20 cellular contexts compared by ENCODE assay signal in genomic region chr3:190193210-190193609, GRCh38.
DNase-seq lines count a peak whose midpoint lies in the region; ATAC-seq, FAIRE-seq and TF ChIP-seq lines count a peak whose summit lies in the region.
"Had no signal": no experiment of that assay in that cellular context is flagged by ENCODE, and none has a peak within 500 bp of the region (broad histone marks: within the 10 kb centered on the region; RNA-seq: fewer than 3 reads in every experiment).

No MANE protein-coding gene starts in this region.

- CTCF ChIA-PET in A549 (lab: Yijun Ruan, JAX) (interaction anchor here (0.8 to 1.5 kb wide), 3 partner anchors 10 to 176 kb away, joined by 3 read pairs; no protein-coding TSS in a partner anchor), PC-3 (lab: Charles Lee) (no interaction called here)

- no peak for TF ChIP-seq POLR2A in A549 (IDR thresholded peaks at IDR 0.05; ENCODE audit: low read length)

- H3K4me1 Mint-ChIP-seq in stimulated activated memory B cell treated with anti-CD40 and anti-IgM and Interleukin-4, amounts not matched to agents 10 μg/mL and 1 μg/mL and 100 μg/mL, for 72 hours, result no peaks in the 10 kb centered on the region
- H3K4me1 Mint-ChIP-seq: CD14-positive monocyte had no signal

- H3K27ac Mint-ChIP-seq in stimulated activated memory B cell treated with anti-CD40 and anti-IgM and Interleukin-4, amounts not matched to agents 10 μg/mL and 1 μg/mL and 100 μg/mL, for 72 hours, result no peak overlapping the region
- H3K27ac Mint-ChIP-seq: CD14-positive monocyte had no signal

- H3K4me1 ChIP-seq in A549 (peaks cover 52% of the 10 kb centered on the region), PC-3 (ENCODE audit: insufficient read depth, low read length) (peaks cover 19% of the 10 kb centered on the region), hepatocyte (ENCODE audit: insufficient read depth) (peaks cover 5% of the 10 kb centered on the region)

- H3K4me2 ChIP-seq in A549 (peak overlapping the region; percentile 3; the same call in 1 of the 3 replicates), PC-3 (ENCODE audit: low read length) (0 out of 2 replicates have a peak overlapping the region, but pooled peaks have one; percentile 1), hepatocyte (peak overlapping the region; percentile 7)
- H3K4me2 ChIP-seq: KMS-11, PC-9 had no signal

- intact Hi-C loops in PC-3 (cut with micrococcal nuclease), result no loop called here

- no peak for TF ChIP-seq EP300 in A549 (IDR thresholded peaks at IDR 0.05)

- H3K9me3 Mint-ChIP-seq in stimulated activated memory B cell treated with anti-CD40 and anti-IgM and Interleukin-4, amounts not matched to agents 10 μg/mL and 1 μg/mL and 100 μg/mL, for 72 hours, result no peaks in the 10 kb centered on the region
- H3K9me3 Mint-ChIP-seq: HFFc6 had no signal

- H3K9me2 ChIP-seq in PC-3 (replicated peaks; ENCODE audit: low read length), result no peaks in the 10 kb centered on the region
- H3K9me2 ChIP-seq in hepatocyte (replicated peaks; ENCODE audit: insufficient read depth), result no peaks in the 10 kb centered on the region

- no peaks in the 10 kb centered on the region for H3K36me3 ChIP-seq in PC-3 (ENCODE audit: low read depth, low read length)
- no peaks in the 10 kb centered on the region for H3K36me3 ChIP-seq in hepatocyte (replicated peaks; ENCODE audit: insufficient read depth, low read depth)

- FAIRE-seq in A549 (lab: Jason Lieb, UNC), result no peak

- TF ChIP-seq CTCF in A549 (IDR thresholded peaks at IDR 0.05), result no peak
- TF ChIP-seq CTCF in PC-3 (conservative IDR thresholded peaks at IDR 0.05; ENCODE audit: low read depth, low read length), result no peak
- TF ChIP-seq CTCF in hepatocyte (IDR thresholded peaks at IDR 0.05; ENCODE audit: poor library complexity), result no peak

- H2AFZ ChIP-seq in PC-3 (ENCODE audit: low read length), result peak overlapping the region; percentile 27; the same call in 1 of the 2 replicates
- H2AFZ ChIP-seq in hepatocyte, result no peak overlapping the region
- H2AFZ ChIP-seq: PC-9 had no signal

- no peaks in the 10 kb centered on the region for H3K9me3 ChIP-seq in A549
- H3K9me3 ChIP-seq in PC-3 (ENCODE audit: low read length), result no peaks in the 10 kb centered on the region
- H3K9me3 ChIP-seq in hepatocyte (ENCODE audit: low read depth), result no peaks in the 10 kb centered on the region

- no TSS peak for BruUV-seq in PC-3 (replicated peaks; lab: Mats Ljungman, UMichigan)

- no peaks in the 10 kb centered on the region for H3K36me3 Mint-ChIP-seq in stimulated activated memory B cell treated with anti-CD40 and anti-IgM and Interleukin-4, amounts not matched to agents 10 μg/mL and 1 μg/mL and 100 μg/mL, for 72 hours
- H3K36me3 Mint-ChIP-seq: CD14-positive monocyte had no signal

- H3K27me3 ChIP-seq in PC-3 (ENCODE audit: low read length) (no peaks in the 10 kb centered on the region), hepatocyte (no peaks in the 10 kb centered on the region)

- no peaks in the 10 kb centered on the region for H3K27me3 Mint-ChIP-seq in stimulated activated memory B cell treated with anti-CD40 and anti-IgM and Interleukin-4, amounts not matched to agents 10 μg/mL and 1 μg/mL and 100 μg/mL, for 72 hours

- peak overlapping the region; percentile 4 to 79; a peak in 3 of 6 replicates for H3K27ac ChIP-seq in A549
- H3K27ac ChIP-seq in PC-3 (ENCODE audit: low read length), result peak overlapping the region; percentile 36
- peak overlapping the region; percentile 38 for H3K27ac ChIP-seq in hepatocyte
- H3K27ac ChIP-seq: 22Rv1, KMS-11, PC-9 had no signal

- no peaks in the 10 kb centered on the region for H3F3A ChIP-seq in PC-3 (ENCODE audit: low read length, unreplicated experiment)

- WGBS in A549 (ENCODE audit: missing lambda C conversion rate), result 33% methylated on average over 4 of the region's 4 CpGs
- 50% methylated on average over 4 of the region's 4 CpGs for WGBS in hepatocyte (ENCODE audit: low lambda C conversion rate, missing lambda C conversion rate)

- no peaks in the 10 kb centered on the region for H3K79me2 ChIP-seq in PC-3 (ENCODE audit: low read length)
- H3K79me2 ChIP-seq in hepatocyte, result no peaks in the 10 kb centered on the region

- ATAC-seq in A549, result no peak
- ATAC-seq in PC-3, result peak; percentile 42
- ATAC-seq in stimulated activated memory B cell treated with anti-CD40 and anti-IgM and Interleukin-4, amounts not matched to agents 10 μg/mL and 1 μg/mL and 100 μg/mL, for 72 hours, result no peak

- no peak overlapping the region for H3K9ac ChIP-seq in PC-3 (ENCODE audit: low read length)
- H3K9ac ChIP-seq: KMS-11 had no signal

- POLR2A ChIA-PET in A549 (lab: Yijun Ruan, JAX), result no interaction called here
- POLR2A ChIA-PET in PC-3 (lab: Charles Lee; ENCODE audit: unreplicated experiment), result no interaction called here

- no peak for TF ChIP-seq RAD21 in A549 (conservative IDR thresholded peaks at IDR 0.05 in 1 of 2, IDR thresholded peaks at IDR 0.05 in 1 of 2)

- H3K4me3 Mint-ChIP-seq in stimulated activated memory B cell treated with anti-CD40 and anti-IgM and Interleukin-4, amounts not matched to agents 10 μg/mL and 1 μg/mL and 100 μg/mL, for 72 hours, result no peak overlapping the region
- H3K4me3 Mint-ChIP-seq: CD14-positive monocyte, HFFc6 had no signal

- DNase-seq in NK-92 treated with Interleukin-12 subunit alpha and Interleukin-12 subunit beta, amount 100 ng/mL, for 24 hours (lab: John Stamatoyannopoulos, UW), result peak; percentile 46
- DNase-seq in NK-92 (lab: John Stamatoyannopoulos, UW; ENCODE audit: unreplicated experiment) (no peak), A549 (ENCODE audit: low read depth in 1 of 2, low spot score in 1 of 2) (no peak), PC-3 (no peak), hepatocyte (ENCODE audit: low spot score) (no peak), DMS79 treated with DMSO at 0.1 percent for 48 hours (lab: John Stamatoyannopoulos, UW) (no peak), mesenteric fat pad (ENCODE audit: low spot score) (no peak)
- DNase-seq: COR-L47, H7, HFFc6, NCI-H1417 treated with DMSO at 0.1 percent for 48 hours, NCI-H1930, NCI-H226, NCI-H524, NCI-H82, PC-9 had no signal

- H3K4me3 ChIP-seq in A549, result no peak overlapping the region
- H3K4me3 ChIP-seq in PC-3 (ENCODE audit: low read length), result no peak overlapping the region
- no peak overlapping the region for H3K4me3 ChIP-seq in hepatocyte
- H3K4me3 ChIP-seq: PC-9 had no signal

- H4K20me1 ChIP-seq in PC-3 (ENCODE audit: low read length) (no peaks in the 10 kb centered on the region), hepatocyte (ENCODE audit: insufficient read depth, poor library complexity, severe bottlenecking) (no peaks in the 10 kb centered on the region)

TF ChIP-seq in A549, 52 proteins besides CTCF, POLR2A, EP300 and RAD21:
- no peak for TF ChIP-seq KDM5A (IDR thresholded peaks at IDR 0.05)
- no peak for TF ChIP-seq CHD2 (IDR thresholded peaks at IDR 0.05; ENCODE audit: low read length, partially characterized antibody)
